In the genomic region with DNA sequence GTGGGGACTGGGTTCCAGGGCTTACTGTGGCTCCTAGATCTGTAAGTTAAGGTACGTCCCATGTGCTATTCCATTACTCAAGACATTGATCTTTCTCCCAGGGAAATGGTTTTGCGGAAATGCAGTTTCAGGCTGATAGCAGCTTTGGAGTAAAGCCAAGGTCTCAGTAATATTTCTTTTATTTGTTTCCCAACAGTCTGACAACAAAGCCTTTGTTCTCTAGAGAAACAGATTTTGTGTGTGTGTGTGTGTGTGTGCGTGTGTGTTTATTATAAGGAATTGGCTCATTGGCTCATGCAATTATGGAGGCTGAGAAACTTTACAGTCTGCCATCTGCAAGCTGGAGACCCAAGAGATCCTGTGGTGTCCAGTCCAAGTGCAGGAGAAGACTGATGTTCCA, we compare ENCODE assay signal across 21 cellular contexts. TPM values are rescaled to one million over a fixed set of nuclear protein-coding genes. Genes with fewer than 3 reads are reported as not detected.
DNase-seq lines count a peak whose midpoint lies in the region; ATAC-seq, FAIRE-seq and TF ChIP-seq lines count a peak whose summit lies in the region.
"Had no signal": no experiment of that assay in that cellular context is flagged by ENCODE, and none has a peak within 500 bp of the region (broad histone marks: within the 10 kb centered on the region; RNA-seq: fewer than 3 reads in every experiment).

No MANE protein-coding gene starts in this region.

- H3K9me3 ChIP-seq in body of pancreas (no peaks in the 10 kb centered on the region), pancreas (no peaks in the 10 kb centered on the region)

- no peak for FAIRE-seq in pancreas (lab: Jason Lieb, UNC)
- FAIRE-seq: D721Med, G401.6, GM12891, GM19239 had no signal

- peak overlapping the region; percentile 58 to 79 (median 68) for H3K27ac ChIP-seq in body of pancreas
- H3K27ac ChIP-seq in pancreas: peak overlapping the region in 2 of 4 donors; percentile 56 to 81
- H3K27ac ChIP-seq in temporal lobe (ENCODE audit: low read depth, low read length): peak overlapping the region; percentile 54
- H3K27ac ChIP-seq: RWPE1 had no signal

- TF ChIP-seq POLR2A in body of pancreas (IDR thresholded peaks at IDR 0.05): no peak

- peak; percentile 84 for ATAC-seq in body of pancreas
- peak; percentile 71 to 87 (median 82) for ATAC-seq in pancreas
- ATAC-seq in esophagus mucosa: no peak

- H3K36me3 ChIP-seq in body of pancreas (replicated peaks in 1 of 2; ENCODE audit: insufficient read depth in 1 of 2, low read depth in 2 of 2): no peaks in the 10 kb centered on the region
- no peaks in the 10 kb centered on the region for H3K36me3 ChIP-seq in pancreas

- TF ChIP-seq CTCF in body of pancreas (IDR thresholded peaks at IDR 0.05): no peak
- no peak for TF ChIP-seq CTCF in pancreas (IDR thresholded peaks at IDR 0.05)

- H3K4me3 ChIP-seq in body of pancreas (no peak overlapping the region), pancreas (no peak overlapping the region)

- H3K4me1 ChIP-seq in body of pancreas (peaks cover 15% of the 10 kb centered on the region), pancreas (peaks cover 0 to 5% (median 0%) of the 10 kb centered on the region in 3 donors)

- 11 to 17% methylated on average over 3 of the region's 3 CpGs for WGBS in body of pancreas, 2 donors
- 14 to 15% methylated on average over 3 of the region's 3 CpGs for WGBS in pancreas, 2 donors

- DNase-seq in body of pancreas: peak; percentile 21 to 60 (median 40)
- DNase-seq in foreskin melanocyte: peak; percentile 93
- peak in 3 of 6 donors; percentile 35 to 45 (median 38) for DNase-seq in pancreas
- DNase-seq in activated CD4-positive, alpha-beta T cell treated with anti-CD3 and anti-CD28 coated beads for 1 hour: no peak
- DNase-seq in NCI-H345 (lab: John Stamatoyannopoulos, UW): no peak
- DNase-seq: ACHN; CD4-positive, CD25-positive, alpha-beta regulatory T cell; DMS79 treated with DMSO at 0.1 percent for 48 hours; HCEC 1CT; NCI-H1417 treated with DMSO at 0.1 percent for 48 hours; NCI-H2029 treated with DMSO at 0.1 percent for 48 hours; NCI-H2227 treated with DMSO at 0.1 percent for 48 hours; NCI-H526 treated with DMSO at 0.1 percent for 48 hours; NK-92 treated with Interleukin-12 subunit alpha and Interleukin-12 subunit beta, amount 100 ng/mL, for 24 hours had no signal

- no peaks in the 10 kb centered on the region for H3K27me3 ChIP-seq in body of pancreas
- no peaks in the 10 kb centered on the region for H3K27me3 ChIP-seq in pancreas

- intact Hi-C loops in body of pancreas (cut with DNase I): no loop called here
- intact Hi-C loops in pancreas (cut with DNase I): no loop called here

RNA-seq across cellular contexts. Expression of a gene that starts 12.1 kb away (rescaled TPM):
- total RNA-seq in body of pancreas (1 to 10 TPM; 7.5 to 8.9 TPM), pancreas (1 to 10 TPM; 2.6 to 5.5 (median 4.0) TPM), temporal lobe (7.1 TPM), esophagus mucosa (5.5 TPM)
- polyA plus RNA-seq in pancreas: 1 to 10 TPM; 5.7 to 6.9 TPM

Comparison
In these comparisons a context has a peak if more than half of its experiments do, and no peak if none do; other contexts are left out.
1. DNase-seq: peak in body of pancreas (4 of 4) and foreskin melanocyte (single experiment); none in activated CD4-positive, alpha-beta T cell treated with anti-CD3 and anti-CD28 coated beads for 1 hour (single experiment) and NCI-H345 (single experiment).